Comparison of ENCODE assay signal across 11 cellular contexts in genomic region chr6:15398657-15399287, GRCh38.
DNase-seq lines count a peak whose midpoint lies in the region; ATAC-seq, FAIRE-seq and TF ChIP-seq lines count a peak whose summit lies in the region.
"Had no signal": no experiment of that assay in that cellular context is flagged by ENCODE, and none has a peak within 500 bp of the region (broad histone marks: within the 10 kb centered on the region; RNA-seq: fewer than 3 reads in every experiment).

No MANE protein-coding gene starts in this region.

- intact Hi-C loops in CD4-positive, alpha-beta memory T cell (cut with micrococcal nuclease) = no loop called here
- intact Hi-C loops in K562 (cut with micrococcal nuclease) = loop anchor here (10.0 kb wide), 2 partner anchors 534 to 594 kb away; no protein-coding TSS in a partner anchor

- peaks cover 61% of the 10 kb centered on the region for H3K4me1 ChIP-seq in CD4-positive, alpha-beta memory T cell (ENCODE audit: insufficient read depth, low read length)
- H3K4me1 ChIP-seq in K562 (replicated peaks in 1 of 2; ENCODE audit: control insufficient read depth in 2 of 2, insufficient read depth in 2 of 2, low read length in 2 of 2) = peaks cover 7 to 54% of the 10 kb centered on the region in 2 experiments; a peak in 4 of 5 replicates

- H2AFZ ChIP-seq in K562 (ENCODE audit: low read depth, low read length) = no peak overlapping the region

- H3K36me3 ChIP-seq in CD4-positive, alpha-beta memory T cell (ENCODE audit: insufficient read depth, low read length) = no peaks in the 10 kb centered on the region
- H3K36me3 ChIP-seq in K562 (ENCODE audit: control insufficient read depth, insufficient read depth, low read length) = no peaks in the 10 kb centered on the region

- peak overlapping the region in 5 of 7 donors; percentile 0 to 77 (median 62) for H3K27ac Mint-ChIP-seq in CD4-positive, alpha-beta memory T cell

- peak; percentile 78 for ATAC-seq in GM19395 (IDR thresholded peaks at IDR 0.05; ENCODE audit: unreplicated experiment)
- peak; percentile 66 for ATAC-seq in HG03439 (IDR thresholded peaks at IDR 0.05; ENCODE audit: unreplicated experiment)
- ATAC-seq in K562 = no peak
- ATAC-seq: Panc1 had no signal

- no peaks in the 10 kb centered on the region for H3K9me1 ChIP-seq in K562 (ENCODE audit: control insufficient read depth, insufficient read depth, low read length)

- no peak for TF ChIP-seq POLR2A in K562 (conservative IDR thresholded peaks at IDR 0.05)

- CTCF ChIA-PET in CD4-positive, alpha-beta memory T cell (lab: Charles Lee; ENCODE audit: partially characterized antibody) = no interaction called here
- CTCF ChIA-PET in K562 (lab: Yijun Ruan, JAX; ENCODE audit: low intra/inter-chr PET ratio) = no interaction called here

- POLR2A ChIA-PET in CD4-positive, alpha-beta memory T cell (lab: Charles Lee; ENCODE audit: partially characterized antibody) = no interaction called here
- POLR2A ChIA-PET in K562 (lab: Yijun Ruan, JAX) = interaction anchor here (0.6 to 2.6 kb wide), 4 partner anchors 10 to 69 kb away, joined by 3 to 12 read pairs (median 7); no protein-coding TSS in a partner anchor

- no peak overlapping the region for H3K27ac ChIP-seq in CD4-positive, alpha-beta memory T cell (ENCODE audit: low read depth, low read length)
- no peak overlapping the region for H3K27ac ChIP-seq in K562 (ENCODE audit: extremely low read depth, low read depth, low read length)

- TF ChIP-seq RAD21 in K562 (CRISPR knock-in tag; conservative IDR thresholded peaks at IDR 0.05 in 1 of 2, IDR thresholded peaks at IDR 0.05 in 1 of 2) = no peak

- no peak overlapping the region for H3K4me3 ChIP-seq in CD4-positive, alpha-beta memory T cell (ENCODE audit: low read length in 2 of 2)
- H3K4me3 ChIP-seq in K562 = no peak overlapping the region

- no peaks in the 10 kb centered on the region for H3K27me3 Mint-ChIP-seq in CD4-positive, alpha-beta memory T cell

- H3K79me2 ChIP-seq in K562 (ENCODE audit: control insufficient read depth, insufficient read depth, low read length) = peaks cover 95% of the 10 kb centered on the region

- H3K9me3 ChIP-seq in CD4-positive, alpha-beta memory T cell (ENCODE audit: control insufficient read depth in 1 of 2, low read length in 2 of 2) = no peaks in the 10 kb centered on the region
- no peaks in the 10 kb centered on the region for H3K9me3 ChIP-seq in K562 (replicated peaks; ENCODE audit: control insufficient read depth, insufficient read depth, low read depth, low read length)

- H3K9me3 Mint-ChIP-seq in CD4-positive, alpha-beta memory T cell = peaks cover 0 to 1% (median 0%) of the 10 kb centered on the region in 8 donors

- peaks cover 0 to 3% of the 10 kb centered on the region in 2 donors for H3K36me3 Mint-ChIP-seq in CD4-positive, alpha-beta memory T cell

- no TSS peak for BruUV-seq in K562 (replicated peaks; lab: Mats Ljungman, UMichigan)

- H3K9ac ChIP-seq in K562 (ENCODE audit: insufficient read depth in 1 of 2, low read depth in 2 of 2, low read length in 2 of 2) = no peak overlapping the region

- no peak for TF ChIP-seq EP300 in K562 (IDR thresholded peaks at IDR 0.05; ENCODE audit: low read length)

- no peak for DNase-seq in CD4-positive, alpha-beta memory T cell
- no peak for DNase-seq in K562 (ENCODE audit: extremely low read depth in 1 of 4, low spot score in 3 of 4)
- DNase-seq in SIG-M5 treated with dmso at 0.1 percent for 504 hours (lab: John Stamatoyannopoulos, UW; ENCODE audit: unreplicated experiment) = no peak
- DNase-seq in NCI-H2029 treated with DMSO at 0.1 percent for 48 hours (lab: John Stamatoyannopoulos, UW) = no peak
- no peak for DNase-seq in stimulated activated CD4-positive, alpha-beta T cell treated with anti-CD3 and anti-CD28 coated beads, Interleukin-4, amount 100 ng/mL, for 24 hours
- no peak for DNase-seq in AML-193 (lab: John Stamatoyannopoulos, UW)
- DNase-seq: effector memory CD4-positive, alpha-beta T cell; retina had no signal

- no peaks in the 10 kb centered on the region for H3K27me3 ChIP-seq in CD4-positive, alpha-beta memory T cell (ENCODE audit: insufficient read depth, low read length)
- H3K27me3 ChIP-seq in K562 (ENCODE audit: control insufficient read depth in 2 of 2, insufficient read depth in 2 of 2, low read length in 2 of 2) = no peaks in the 10 kb centered on the region

- H3K4me3 Mint-ChIP-seq in CD4-positive, alpha-beta memory T cell = peak overlapping the region in 7 of 8 donors; percentile 14 to 77 (median 52)

- peaks cover 55 to 75% (median 66%) of the 10 kb centered on the region in 4 donors for H3K4me1 Mint-ChIP-seq in CD4-positive, alpha-beta memory T cell

- TF ChIP-seq CTCF in K562 (IDR thresholded peaks at IDR 0.05 in 2 of 3, conservative IDR thresholded peaks at IDR 0.05 in 1 of 3; ENCODE audit: insufficient read depth in 2 of 3, low read depth in 1 of 3, low read length in 3 of 3) = no peak

- peak overlapping the region; percentile 15; the same call in 1 of the 2 replicates for H3K4me2 ChIP-seq in K562 (ENCODE audit: insufficient read depth, low read length)

- 42% methylated on average over 8 of the region's 8 CpGs for WGBS in K562 (ENCODE audit: insufficient coverage, low coverage, missing lambda C conversion rate)

- in situ Hi-C loops in K562 (cut with MboI) = no loop called here

- peaks cover 33% of the 10 kb centered on the region for H4K20me1 ChIP-seq in K562 (replicated peaks; ENCODE audit: control insufficient read depth, insufficient read depth, low read length)

- no peak for FAIRE-seq in K562 (lab: Jason Lieb, UNC)

TF ChIP-seq in K562, 482 proteins besides CTCF, POLR2A, EP300 and RAD21 (continues in another document):
- TF ChIP-seq TFAM (CRISPR knock-in tag; conservative IDR thresholded peaks at IDR 0.05) = no peak
- TF ChIP-seq ZNF407 (IDR thresholded peaks at IDR 0.05; ENCODE audit: low read depth) = no peak
- no peak for TF ChIP-seq SMAD4 (CRISPR knock-in tag; conservative IDR thresholded peaks at IDR 0.05)
- no peak for TF ChIP-seq HLTF (IDR thresholded peaks at IDR 0.05)
- TF ChIP-seq NR2C2 (CRISPR knock-in tag; IDR thresholded peaks at IDR 0.05) = no peak
- TF ChIP-seq NR2C2 (tag; IDR thresholded peaks at IDR 0.05) = 0 out of 2 replicates have a peak, but pooled peaks have one; percentile 22
- no peak for TF ChIP-seq MAX (CRISPR knock-in tag; IDR thresholded peaks at IDR 0.05)
- no peak for TF ChIP-seq HDGF (IDR thresholded peaks at IDR 0.05)
- no peak for TF ChIP-seq ZNF408 (CRISPR knock-in tag; IDR thresholded peaks at IDR 0.05; ENCODE audit: low read depth)
